13 cellular contexts compared by ENCODE assay signal in the genomic region with DNA sequence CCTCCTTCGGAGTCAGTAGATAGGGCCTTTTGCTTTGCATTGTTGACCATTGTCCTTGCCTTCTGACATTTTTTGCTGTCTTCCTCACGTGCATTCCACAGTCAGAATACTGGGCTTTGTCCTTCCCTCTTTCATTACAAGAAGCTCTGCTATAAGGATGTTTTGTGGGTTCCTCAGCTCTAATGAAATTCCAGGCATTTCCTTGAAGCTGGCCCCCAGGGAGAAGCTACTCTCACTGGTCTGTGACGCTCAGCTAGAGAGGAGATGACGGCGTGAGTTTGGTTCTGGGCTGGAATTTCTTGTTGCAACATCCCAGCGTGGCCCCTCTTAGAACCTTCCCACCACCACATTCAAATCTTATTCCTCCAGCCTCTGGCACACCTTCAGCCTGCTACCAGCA.
A peak's percentile ranks its signal among the peaks of the same experiment; 100 is the strongest.
DNase-seq lines count a peak whose midpoint lies in the region; ATAC-seq and TF ChIP-seq lines count a peak whose summit lies in the region.
"Had no signal": no experiment of that assay in that cellular context is flagged by ENCODE, and none has a peak within 500 bp of the region (broad histone marks: within the 10 kb centered on the region; RNA-seq: fewer than 3 reads in every experiment).

No MANE protein-coding gene starts in this region.

- no peak overlapping the region for H3K27ac ChIP-seq in BLaER1
- no peak overlapping the region for H3K27ac ChIP-seq in neural progenitor cell
- H3K27ac ChIP-seq: ovary, suprapubic skin had no signal

- peak; percentile 85 for DNase-seq in M059J (ENCODE audit: low read depth)
- DNase-seq in epithelial cell of proximal tubule (ENCODE audit: low read depth), result peak; percentile 43
- DNase-seq in neural progenitor cell (ENCODE audit: low spot score), result peak; percentile 21
- DNase-seq in activated T-cell treated with anti-CD3 and anti-CD28 coated beads for 4 hours, result no peak
- no peak for DNase-seq in activated CD4-positive, alpha-beta T cell treated with anti-CD3 and anti-CD28 coated beads for 4 hours
- DNase-seq: ovary, PC-3 had no signal

- peak overlapping the region; percentile 23; the same call in 1 of the 2 replicates for H3K4me2 ChIP-seq in BLaER1
- no peak overlapping the region for H3K4me2 ChIP-seq in neural progenitor cell

- peaks cover 6% of the 10 kb centered on the region for H3K4me1 ChIP-seq in BLaER1
- peaks cover 17% of the 10 kb centered on the region for H3K4me1 ChIP-seq in neural progenitor cell
- H3K4me1 ChIP-seq: suprapubic skin had no signal

- H2AFZ ChIP-seq in neural progenitor cell (replicated peaks), result no peak overlapping the region

- H3K9ac ChIP-seq in BLaER1 (no peak overlapping the region), neural progenitor cell (no peak overlapping the region)

- H3K36me3 ChIP-seq in BLaER1 (no peaks in the 10 kb centered on the region), neural progenitor cell (no peaks in the 10 kb centered on the region)
- H3K36me3 ChIP-seq: ovary, suprapubic skin had no signal

- H3K36me3 Mint-ChIP-seq in neural progenitor cell, result no peaks in the 10 kb centered on the region

- no peak for ATAC-seq in HG02938 (IDR thresholded peaks at IDR 0.05; ENCODE audit: unreplicated experiment)
- ATAC-seq in HG03097 (IDR thresholded peaks at IDR 0.05; ENCODE audit: low FRiP score, unreplicated experiment), result no peak
- ATAC-seq: left lobe of liver, PC-3 had no signal

- no peaks in the 10 kb centered on the region for H4K20me1 ChIP-seq in BLaER1
- no peaks in the 10 kb centered on the region for H4K20me1 ChIP-seq in neural progenitor cell (ENCODE audit: low read depth)

- no peak overlapping the region for H3K4me3 Mint-ChIP-seq in neural progenitor cell

- no peaks in the 10 kb centered on the region for H3K27me3 ChIP-seq in BLaER1
- H3K27me3 ChIP-seq in neural progenitor cell, result no peaks in the 10 kb centered on the region
- H3K27me3 ChIP-seq: ovary had no signal

- 0 out of 2 replicates have a peak, but pooled peaks cover 3% of the 10 kb centered on the region for H3K9me3 ChIP-seq in BLaER1
- H3K9me3 ChIP-seq in neural progenitor cell (ENCODE audit: low read depth), result no peaks in the 10 kb centered on the region
- H3K9me3 ChIP-seq: Caco-2, ovary, suprapubic skin had no signal

- TF ChIP-seq CTCF in epithelial cell of proximal tubule (conservative IDR thresholded peaks at IDR 0.05; ENCODE audit: low read depth, low read length) (no peak), neural progenitor cell (IDR thresholded peaks at IDR 0.05) (no peak)

- peaks cover 9% of the 10 kb centered on the region for H3K9me3 Mint-ChIP-seq in neural progenitor cell

- peaks cover 5% of the 10 kb centered on the region for H3K27me3 Mint-ChIP-seq in neural progenitor cell (ENCODE audit: insufficient read depth, low read depth)

- H3K79me2 ChIP-seq in neural progenitor cell (ENCODE audit: low read depth), result no peaks in the 10 kb centered on the region

- H3K4me3 ChIP-seq in BLaER1 (no peak overlapping the region), epithelial cell of proximal tubule (ENCODE audit: low read depth, low read length) (no peak overlapping the region), neural progenitor cell (no peak overlapping the region)
- H3K4me3 ChIP-seq: ovary, suprapubic skin had no signal

- H3F3A ChIP-seq in neural progenitor cell (ENCODE audit: low read depth), result peaks cover 5% of the 10 kb centered on the region

- H3K4me1 Mint-ChIP-seq in neural progenitor cell, result peaks cover 22% of the 10 kb centered on the region

- no peak overlapping the region for H3K27ac Mint-ChIP-seq in neural progenitor cell

Comparison
In these comparisons a context has a peak if more than half of its experiments do, and no peak if none do; other contexts are left out.
1. DNase-seq: peak in M059J (single experiment), epithelial cell of proximal tubule (single experiment) and neural progenitor cell (single experiment); none in activated T-cell treated with anti-CD3 and anti-CD28 coated beads for 4 hours (single experiment) and activated CD4-positive, alpha-beta T cell treated with anti-CD3 and anti-CD28 coated beads for 4 hours (0 of 2).